Comparison of ENCODE assay signal across 8 cellular contexts in genomic region chr6:31396422-31397152, GRCh38. TPM values are rescaled to one million over a fixed set of nuclear protein-coding genes. Genes with fewer than 3 reads are reported as not detected.
A peak's percentile ranks its signal among the peaks of the same experiment; 100 is the strongest.
DNase-seq lines count a peak whose midpoint lies in the region; ATAC-seq and TF ChIP-seq lines count a peak whose summit lies in the region.

No MANE protein-coding gene starts in this region.

- CTCF ChIA-PET in Caco-2 (lab: Charles Lee), result no interaction called here
- CTCF ChIA-PET in activated CD8-positive, alpha-beta memory T cell treated with anti-CD3 and anti-CD28 coated beads, Interleukin-2, amount 10 ng/mL, durations not matched to agents 7 days and 5 days (lab: Charles Lee), result interaction anchor here (0.8 to 9.0 kb wide), 7 partner anchors 11 to 310 kb away, joined by 3 to 93 read pairs (median 3); no protein-coding TSS in a partner anchor

- TF ChIP-seq CTCF in Caco-2 (IDR thresholded peaks at IDR 0.05; ENCODE audit: insufficient read depth in 1 of 2, low read depth in 1 of 2, low read length in 1 of 2, severe bottlenecking in 1 of 2, unreplicated experiment in 1 of 2) (peak; percentile 78 to 87), endothelial cell (IDR thresholded peaks at IDR 0.05; ENCODE audit: unreplicated experiment) (peak; percentile 63), mucosa of descending colon (IDR thresholded peaks at IDR 0.05) (peak; percentile 88)

- H3K4me3 Mint-ChIP-seq in Caco-2 (ENCODE audit: unreplicated experiment) (no peak overlapping the region), endothelial cell (ENCODE audit: unreplicated experiment) (no peak overlapping the region)
- H3K4me3 Mint-ChIP-seq in activated CD8-positive, alpha-beta memory T cell treated with anti-CD3 and anti-CD28 coated beads, Interleukin-2, amount 10 ng/mL, durations not matched to agents 7 days and 5 days, result peak overlapping the region; percentile 8

- H3K9me3 ChIP-seq in Caco-2 (peaks cover 4% of the 10 kb centered on the region; the same call in 1 of the 2 replicates), NT2/D1 (ENCODE audit: insufficient read depth, low read length) (peaks cover 11% of the 10 kb centered on the region; the same call in 1 of the 2 replicates), mucosa of descending colon (no peaks in the 10 kb centered on the region)

- intact Hi-C loops in Caco-2 (cut with micrococcal nuclease; ENCODE audit: unreplicated experiment) (no loop called here), mucosa of descending colon (cut with DNase I, micrococcal nuclease) (loop anchor here (5.0 kb wide), 1 partner anchor 46 kb away; no protein-coding TSS in a partner anchor)

- H3K27me3 ChIP-seq in Caco-2 (replicated peaks; ENCODE audit: control insufficient read depth, insufficient read depth, low read length) (no peaks in the 10 kb centered on the region), NT2/D1 (ENCODE audit: insufficient read depth, insufficient read length) (no peaks in the 10 kb centered on the region)

- H3K4me3 ChIP-seq in Caco-2 (ENCODE audit: low read depth, low read length) (no peak overlapping the region), NT2/D1 (ENCODE audit: insufficient read length, low read depth) (no peak overlapping the region), mucosa of descending colon (no peak overlapping the region)

- H3K36me3 ChIP-seq in Caco-2 (ENCODE audit: control insufficient read depth, insufficient read depth, low read length) (no peaks in the 10 kb centered on the region), NT2/D1 (ENCODE audit: insufficient read depth, insufficient read length, low read length) (peaks cover 3% of the 10 kb centered on the region), mucosa of descending colon (ENCODE audit: low read depth) (no peaks in the 10 kb centered on the region)

- H3K36me3 Mint-ChIP-seq in Caco-2 (ENCODE audit: insufficient read depth, unreplicated experiment) (no peaks in the 10 kb centered on the region), endothelial cell (ENCODE audit: low read depth, unreplicated experiment) (peaks cover 10% of the 10 kb centered on the region)
- peaks cover 1% of the 10 kb centered on the region for H3K36me3 Mint-ChIP-seq in activated CD8-positive, alpha-beta memory T cell treated with anti-CD3 and anti-CD28 coated beads, Interleukin-2, amount 10 ng/mL, durations not matched to agents 7 days and 5 days

- ATAC-seq in HG03354 (IDR thresholded peaks at IDR 0.05; ENCODE audit: poor library complexity, severe bottlenecking, unreplicated experiment) (peak; percentile 62), mucosa of descending colon (peak; percentile 62), GM19455 (IDR thresholded peaks at IDR 0.05; ENCODE audit: unreplicated experiment) (no peak)
- peak; percentile 71 for ATAC-seq in activated CD8-positive, alpha-beta memory T cell treated with anti-CD3 and anti-CD28 coated beads, Interleukin-2, amount 10 ng/mL, durations not matched to agents 7 days and 5 days

- H3K27me3 Mint-ChIP-seq in Caco-2 (ENCODE audit: insufficient read depth, unreplicated experiment), result no peaks in the 10 kb centered on the region
- H3K27me3 Mint-ChIP-seq in activated CD8-positive, alpha-beta memory T cell treated with anti-CD3 and anti-CD28 coated beads, Interleukin-2, amount 10 ng/mL, durations not matched to agents 7 days and 5 days, result no peaks in the 10 kb centered on the region
- peaks cover 3% of the 10 kb centered on the region for H3K27me3 Mint-ChIP-seq in endothelial cell (ENCODE audit: unreplicated experiment)

- H3K4me1 ChIP-seq in Caco-2 (peaks cover under 1% of the 10 kb centered on the region), NT2/D1 (ENCODE audit: insufficient read depth, insufficient read length) (peaks cover 2% of the 10 kb centered on the region), mucosa of descending colon (ENCODE audit: low read depth) (peaks cover 19% of the 10 kb centered on the region)

- peaks cover 13% of the 10 kb centered on the region for H3K4me1 Mint-ChIP-seq in Caco-2 (ENCODE audit: low read depth, unreplicated experiment)
- H3K4me1 Mint-ChIP-seq in activated CD8-positive, alpha-beta memory T cell treated with anti-CD3 and anti-CD28 coated beads, Interleukin-2, amount 10 ng/mL, durations not matched to agents 7 days and 5 days, result peaks cover 30% of the 10 kb centered on the region
- peaks cover 29% of the 10 kb centered on the region for H3K4me1 Mint-ChIP-seq in endothelial cell (ENCODE audit: unreplicated experiment)

- DNase-seq in Caco-2, result peak; percentile 68 to 81
- DNase-seq in NT2/D1 (ENCODE audit: low read depth, low spot score), result peak; percentile 40
- peak; percentile 94 for DNase-seq in activated CD8-positive, alpha-beta memory T cell treated with anti-CD3 and anti-CD28 coated beads, Interleukin-2, amount 10 ng/mL, durations not matched to agents 7 days and 5 days
- peak; percentile 83 for DNase-seq in endothelial cell (ENCODE audit: low spot score)
- DNase-seq in mucosa of descending colon, result peak; percentile 80 to 94 (median 92)
- DNase-seq in stimulated activated CD8-positive, alpha-beta memory T cell treated with anti-CD3 and anti-CD28 coated beads, Interleukin-4, amount 100 ng/mL, for 48 hours, result peak; percentile 97

- POLR2A ChIA-PET in Caco-2 (lab: Charles Lee), result no interaction called here

- no TSS peak for BruUV-seq in Caco-2 (replicated peaks; lab: Mats Ljungman, UMichigan)

- H3K9ac ChIP-seq in NT2/D1 (ENCODE audit: insufficient read length, low read depth), result no peak overlapping the region

- H3K9me3 Mint-ChIP-seq in Caco-2 (ENCODE audit: unreplicated experiment) (peaks cover 9% of the 10 kb centered on the region), endothelial cell (ENCODE audit: unreplicated experiment) (no peaks in the 10 kb centered on the region)
- H3K9me3 Mint-ChIP-seq in activated CD8-positive, alpha-beta memory T cell treated with anti-CD3 and anti-CD28 coated beads, Interleukin-2, amount 10 ng/mL, durations not matched to agents 7 days and 5 days (ENCODE audit: low read depth), result no peaks in the 10 kb centered on the region

- H3K27ac Mint-ChIP-seq in Caco-2 (ENCODE audit: unreplicated experiment) (no peak overlapping the region), endothelial cell (ENCODE audit: unreplicated experiment) (no peak overlapping the region)
- H3K27ac Mint-ChIP-seq in activated CD8-positive, alpha-beta memory T cell treated with anti-CD3 and anti-CD28 coated beads, Interleukin-2, amount 10 ng/mL, durations not matched to agents 7 days and 5 days, result no peak overlapping the region

RNA-seq across cellular contexts. Expression of gene MICA, which starts 6.8 kb away (rescaled TPM):
- total RNA-seq in Caco-2 (2022), result 12.6 and 13.1 TPM in 2 replicates
- total RNA-seq in activated CD8-positive, alpha-beta memory T cell treated with anti-CD3 and anti-CD28 coated beads, Interleukin-2, amount 10 ng/mL, durations not matched to agents 7 days and 5 days, result 10 to 100 TPM; 15.6 to 24.7 TPM
- 16.6 TPM for total RNA-seq in endothelial cell (ENCODE audit: unreplicated experiment)
- total RNA-seq in mucosa of descending colon, result 10 to 100 TPM; 18.1 to 24.2 (median 20.7) TPM

RNA-seq across cellular contexts. Expression of gene HLA-B, which starts 39.6 kb away (rescaled TPM):
- total RNA-seq in Caco-2 (2022), result 40.9 and 41.9 TPM in 2 replicates
- 1,000 to 10,000 TPM; 4,786 to 5,045 TPM for total RNA-seq in activated CD8-positive, alpha-beta memory T cell treated with anti-CD3 and anti-CD28 coated beads, Interleukin-2, amount 10 ng/mL, durations not matched to agents 7 days and 5 days
- total RNA-seq in endothelial cell (ENCODE audit: unreplicated experiment), result 301 TPM
- total RNA-seq in mucosa of descending colon, result 1,000 to 10,000 TPM; 1,294 to 6,470 (median 3,045) TPM

Comparison
In these comparisons a context has a peak if more than half of its experiments do, and no peak if none do; other contexts are left out.
1. DNase-seq: peak in every context shown above with its lines; median percentile 97 in stimulated activated CD8-positive, alpha-beta memory T cell treated with anti-CD3 and anti-CD28 coated beads, Interleukin-4, amount 100 ng/mL, for 48 hours; 94 in activated CD8-positive, alpha-beta memory T cell treated with anti-CD3 and anti-CD28 coated beads, Interleukin-2, amount 10 ng/mL, durations not matched to agents 7 days and 5 days; 92 in mucosa of descending colon; 83 in endothelial cell; 74 in Caco-2; 40 in NT2/D1.